ENCODE assay signal across 21 cellular contexts in genomic region chr5:73104326-73104725, GRCh38. TPM values are rescaled to one million over a fixed set of nuclear protein-coding genes. Genes with fewer than 3 reads are reported as not detected.
"Had no signal": no experiment of that assay in that cellular context is flagged by ENCODE, and none has a peak within 500 bp of the region (broad histone marks: within the 10 kb centered on the region; RNA-seq: fewer than 3 reads in every experiment).

No MANE protein-coding gene starts in this region.

- DNase-seq: activated CD4-positive, alpha-beta memory T cell treated with anti-CD3 and anti-CD28 coated beads for 36 hours; activated CD4-positive, alpha-beta T cell treated with anti-CD3 and anti-CD28 coated beads for 36 hours; activated CD8-positive, alpha-beta memory T cell treated with anti-CD3 and anti-CD28 coated beads, Interleukin-2, amount 10 ng/mL, durations not matched to agents 7 days and 5 days; activated naive CD4-positive, alpha-beta T cell; activated naive CD8-positive, alpha-beta T cell treated with anti-CD3 and anti-CD28 coated beads for 36 hours; amygdala; effector CD8-positive, alpha-beta T cell; heart left ventricle; kidney glomerular epithelial cell; left ventricle myocardium superior; mucosa of descending colon; naive B cell; stimulated activated naive CD4-positive, alpha-beta T cell; thyroid gland had no signal

- ATAC-seq: activated CD4-positive, alpha-beta T cell treated with anti-CD3 and anti-CD28 coated beads for 36 hours; activated CD8-positive, alpha-beta memory T cell treated with anti-CD3 and anti-CD28 coated beads, Interleukin-2, amount 10 ng/mL, durations not matched to agents 7 days and 5 days; activated T-helper 17 cell treated with anti-CD3 and anti-CD28 coated beads, Interleukin-2, amount 50 U/mL, for 72 hours; esophagus mucosa; gastroesophageal sphincter; heart left ventricle; left ventricle myocardium superior; mucosa of descending colon; WTC11 had no signal

RNA-seq across cellular contexts. Expression of gene TMEM171, which starts 16.0 kb away (rescaled TPM):
- total RNA-seq: activated CD4-positive, alpha-beta memory T cell treated with anti-CD3 and anti-CD28 coated beads for 36 hours; activated CD4-positive, alpha-beta T cell treated with anti-CD3 and anti-CD28 coated beads for 36 hours; activated CD8-positive, alpha-beta memory T cell treated with anti-CD3 and anti-CD28 coated beads, Interleukin-2, amount 10 ng/mL, durations not matched to agents 7 days and 5 days; activated naive CD8-positive, alpha-beta T cell treated with anti-CD3 and anti-CD28 coated beads for 36 hours; activated T-helper 17 cell treated with anti-CD3 and anti-CD28 coated beads, Interleukin-2, amount 50 U/mL, for 72 hours; cardiac muscle cell; left ventricle myocardium superior; neural crest cell; subcutaneous adipose tissue had no signal
